In genomic region chrX:47643926-47644325, GRCh38 we compare ENCODE assay signal across 11 cellular contexts. TPM values are rescaled to one million over a fixed set of nuclear protein-coding genes. Genes with fewer than 3 reads are reported as not detected.
A peak's percentile ranks its signal among the peaks of the same experiment; 100 is the strongest.
DNase-seq lines count a peak whose midpoint lies in the region; ATAC-seq and TF ChIP-seq lines count a peak whose summit lies in the region.
"Had no signal": no experiment of that assay in that cellular context is flagged by ENCODE, and none has a peak within 500 bp of the region (broad histone marks: within the 10 kb centered on the region; RNA-seq: fewer than 3 reads in every experiment).

No MANE protein-coding gene starts in this region.

- H3K4me3 ChIP-seq in NB4 (ENCODE audit: low read depth, low read length) (no peak overlapping the region), endodermal cell (ENCODE audit: low read length) (no peak overlapping the region), tibial nerve (no peak overlapping the region)

- H3K27ac ChIP-seq in endodermal cell (ENCODE audit: low read depth, low read length) (no peak overlapping the region), tibial nerve (no peak overlapping the region)
- H3K27ac ChIP-seq: RWPE1 had no signal

- H3K4me1 ChIP-seq in endodermal cell (ENCODE audit: control insufficient read depth, insufficient read depth, low read length) = no peaks in the 10 kb centered on the region
- peaks cover 0 to 18% (median under 1%) of the 10 kb centered on the region in 4 donors for H3K4me1 ChIP-seq in tibial nerve

- TF ChIP-seq POLR2A in NB4 (IDR thresholded peaks at IDR 0.05; ENCODE audit: extremely low read depth, insufficient read length) (no peak), tibial nerve (IDR thresholded peaks at IDR 0.05) (no peak)

- no peak overlapping the region for H3K9ac ChIP-seq in endodermal cell (ENCODE audit: extremely low read depth, low read length, poor library complexity, severe bottlenecking)

- DNase-seq in GM03348 (ENCODE audit: low spot score) (peak; percentile 15), NB4 (ENCODE audit: low read depth) (peak; percentile 60), endodermal cell (no peak), myocyte (ENCODE audit: low read depth) (peak; percentile 28), NCI-H1930 (lab: John Stamatoyannopoulos, UW) (no peak), tibial nerve (ENCODE audit: low spot score in 2 of 2) (no peak)
- DNase-seq: activated naive CD8-positive, alpha-beta T cell treated with anti-CD3 and anti-CD28 coated beads, Interleukin-2, amount 10 ng/mL, durations not matched to agents 7 days and 5 days had no signal

- H3K27me3 Mint-ChIP-seq in endodermal cell (ENCODE audit: insufficient read depth) = no peaks in the 10 kb centered on the region
- H3K27me3 Mint-ChIP-seq: activated naive CD8-positive, alpha-beta T cell treated with anti-CD3 and anti-CD28 coated beads, Interleukin-2, amount 10 ng/mL, durations not matched to agents 7 days and 5 days; naive thymus-derived CD4-positive, alpha-beta T cell had no signal

- H3K9me3 ChIP-seq in endodermal cell (ENCODE audit: control insufficient read depth, low read length) (peaks cover 21% of the 10 kb centered on the region), tibial nerve (no peaks in the 10 kb centered on the region)

- TF ChIP-seq EP300 in tibial nerve (IDR thresholded peaks at IDR 0.05) = no peak

- peaks cover 2% of the 10 kb centered on the region for H3K4me1 Mint-ChIP-seq in endodermal cell

- ATAC-seq in HG03520 (IDR thresholded peaks at IDR 0.05; ENCODE audit: unreplicated experiment) = no peak
- no peak for ATAC-seq in GM21576 (IDR thresholded peaks at IDR 0.05; ENCODE audit: unreplicated experiment)

- peak; percentile 35 for TF ChIP-seq CTCF in NB4 (IDR thresholded peaks at IDR 0.05; ENCODE audit: low read depth, low read length)
- peak; percentile 63 for TF ChIP-seq CTCF in endodermal cell (conservative IDR thresholded peaks at IDR 0.05)
- no peak for TF ChIP-seq CTCF in tibial nerve (IDR thresholded peaks at IDR 0.05)

- H3K4me3 Mint-ChIP-seq in endodermal cell = no peak overlapping the region
- H3K4me3 Mint-ChIP-seq: activated naive CD8-positive, alpha-beta T cell treated with anti-CD3 and anti-CD28 coated beads, Interleukin-2, amount 10 ng/mL, durations not matched to agents 7 days and 5 days; naive thymus-derived CD4-positive, alpha-beta T cell had no signal

- WGBS in endodermal cell (ENCODE audit: insufficient coverage in 1 of 2, insufficient read length in 1 of 2), 2 experiments = 65 to 80% methylated on average over 1 to 2 of the region's 2 CpGs
- WGBS in tibial nerve, 2 donors = 17 to 48% methylated on average over 2 of the region's 2 CpGs

- H3K36me3 Mint-ChIP-seq in endodermal cell (ENCODE audit: low read depth) = peaks cover 37% of the 10 kb centered on the region

- H3K27ac Mint-ChIP-seq in endodermal cell = peak overlapping the region; percentile 36
- H3K27ac Mint-ChIP-seq: activated naive CD8-positive, alpha-beta T cell treated with anti-CD3 and anti-CD28 coated beads, Interleukin-2, amount 10 ng/mL, durations not matched to agents 7 days and 5 days had no signal

- H3K36me3 ChIP-seq in endodermal cell (ENCODE audit: control insufficient read depth, insufficient read depth, low read length) (peaks cover 27% of the 10 kb centered on the region), tibial nerve (peaks cover 0 to 36% (median 0%) of the 10 kb centered on the region in 3 donors)

- peaks cover 83% of the 10 kb centered on the region for H3K9me3 Mint-ChIP-seq in endodermal cell
- H3K9me3 Mint-ChIP-seq: activated naive CD8-positive, alpha-beta T cell treated with anti-CD3 and anti-CD28 coated beads, Interleukin-2, amount 10 ng/mL, durations not matched to agents 7 days and 5 days had no signal

- no peaks in the 10 kb centered on the region for H3K27me3 ChIP-seq in endodermal cell (ENCODE audit: control insufficient read depth, insufficient read depth, low read length, poor library complexity, severe bottlenecking)
- H3K27me3 ChIP-seq in tibial nerve = no peaks in the 10 kb centered on the region

RNA-seq across cellular contexts. Expression of gene ELK1, which starts 6.4 kb away (rescaled TPM):
- total RNA-seq in endodermal cell (10 to 100 TPM; 30.8 to 37.0 TPM), myocyte (44.2 and 76.4 TPM in 2 replicates), tibial nerve (10 to 100 TPM; 22.9 to 38.4 (median 25.8) TPM)
- polyA plus RNA-seq in endodermal cell (2013, experiment 1 of 2) = 19.5 TPM
- 19.4 TPM for polyA plus RNA-seq in endodermal cell (2013, experiment 2 of 2)
- 45.5 TPM for polyA plus RNA-seq in myocyte (2012)

RNA-seq across cellular contexts. Expression of gene CFP, which starts 14.2 kb away (rescaled TPM):
- total RNA-seq in endodermal cell (1 to 10 TPM; 3.2 to 4.6 TPM), myocyte (0.08 and 0.47 TPM in 2 replicates), tibial nerve (10 to 100 TPM in 3 of 4 donors, 1 to 10 TPM in 1; 2.2 to 15.6 (median 12.1) TPM)
- polyA plus RNA-seq in endodermal cell (2013, experiment 1 of 2) = 0.75 TPM
- polyA plus RNA-seq in endodermal cell (2013, experiment 2 of 2) = 0.58 TPM
- 0.44 TPM for polyA plus RNA-seq in myocyte (2012)

RNA-seq across cellular contexts. Expression of gene UXT, which starts 15.1 kb away (rescaled TPM):
- total RNA-seq in endodermal cell (10 to 100 TPM; 83.7 to 99.9 TPM), myocyte (85.3 and 115 TPM in 2 replicates), tibial nerve (100 to 1,000 TPM in 3 of 4 donors, 10 to 100 TPM in 1; 95.7 to 129 (median 118) TPM)
- polyA plus RNA-seq in endodermal cell (2013, experiment 1 of 2) = 121 TPM
- polyA plus RNA-seq in endodermal cell (2013, experiment 2 of 2) = 110 TPM
- 148 TPM for polyA plus RNA-seq in myocyte (2012)

RNA-seq across cellular contexts. Expression of gene SYN1, which starts 24.3 kb away (rescaled TPM):
- total RNA-seq in endodermal cell (1 to 10 TPM; 4.9 to 5.3 TPM), myocyte (0.80 TPM in 1 of 2 replicates, not detected in the other), tibial nerve (1 to 10 TPM in 1 of 4 donors, under 1 TPM in 1, not detected in 2; 0.42 to 1.2 TPM)
- 5.5 TPM for polyA plus RNA-seq in endodermal cell (2013, experiment 1 of 2)
- polyA plus RNA-seq in endodermal cell (2013, experiment 2 of 2) = 4.5 TPM
- polyA plus RNA-seq in myocyte (2012) = 0.66 TPM

Comparison
In these comparisons a context has a peak if more than half of its experiments do, and no peak if none do; other contexts are left out.
1. DNase-seq: peak in GM03348 (single experiment), NB4 (single experiment) and myocyte (single experiment); none in endodermal cell (single experiment), NCI-H1930 (0 of 2) and tibial nerve (0 of 2).
2. CTCF ChIP-seq: peak in NB4 (single experiment) and endodermal cell (single experiment); none in tibial nerve (0 of 5).